In genomic region chr10:117007080-117007479, GRCh38 we compare ENCODE assay signal across 15 cellular contexts. TPM values are rescaled to one million over a fixed set of nuclear protein-coding genes. Genes with fewer than 3 reads are reported as not detected.
DNase-seq lines count a peak whose midpoint lies in the region; ATAC-seq, FAIRE-seq and TF ChIP-seq lines count a peak whose summit lies in the region.
"Had no signal": no experiment of that assay in that cellular context is flagged by ENCODE, and none has a peak within 500 bp of the region (broad histone marks: within the 10 kb centered on the region; RNA-seq: fewer than 3 reads in every experiment).

No MANE protein-coding gene starts in this region.

- H2BK5ac ChIP-seq in neuronal stem cell (ENCODE audit: low read length), result no peak overlapping the region

- H3K9ac ChIP-seq in HepG2 (ENCODE audit: insufficient read depth, low read depth, low read length) (no peak overlapping the region), fibroblast of lung (ENCODE audit: insufficient read depth, low read length) (no peak overlapping the region), neuronal stem cell (ENCODE audit: low read depth, low read length, poor library complexity) (no peak overlapping the region)

- in situ Hi-C loops in HepG2 (cut with HindIII; ENCODE audit: extremely low pct_ligation_motif_present, low pct_unique_long_range_greater_than_20kb), result loop anchor here (10.0 kb wide), 1 partner anchor 158 kb away; no protein-coding TSS in a partner anchor

- no peak overlapping the region for H4K8ac ChIP-seq in neuronal stem cell (ENCODE audit: low read depth, low read length)

- no peak for TF ChIP-seq RAD21 in HepG2 (CRISPR knock-in tag; IDR thresholded peaks at IDR 0.05)

- H3K23ac ChIP-seq in neuronal stem cell (ENCODE audit: low read depth, low read length, poor library complexity), result no peak overlapping the region

- H3K14ac ChIP-seq in neuronal stem cell (ENCODE audit: low read length), result no peak overlapping the region

- H3K9me3 ChIP-seq in HepG2 (ENCODE audit: low read length), result no peaks in the 10 kb centered on the region
- no peaks in the 10 kb centered on the region for H3K9me3 ChIP-seq in right lobe of liver
- H3K9me3 ChIP-seq in fibroblast of lung (ENCODE audit: control insufficient read depth, insufficient read depth, low read depth, low read length), result no peaks in the 10 kb centered on the region
- H3K9me3 ChIP-seq in neuronal stem cell (replicated peaks in 1 of 2; ENCODE audit: control insufficient read depth in 2 of 2, insufficient read depth in 1 of 2, low read depth in 1 of 2, low read length in 2 of 2), result no peaks in the 10 kb centered on the region
- H3K9me3 ChIP-seq: BE2C had no signal

- H3K4me2 ChIP-seq in HepG2 (ENCODE audit: low read depth, low read length) (no peak overlapping the region), fibroblast of lung (ENCODE audit: extremely low read depth, insufficient read depth, low read length) (no peak overlapping the region), neuronal stem cell (ENCODE audit: insufficient read depth, low read length, poor library complexity, severe bottlenecking) (no peak overlapping the region)

- H2BK12ac ChIP-seq in neuronal stem cell (ENCODE audit: low read length), result no peak overlapping the region

- TF ChIP-seq EP300 in HepG2 (IDR thresholded peaks at IDR 0.05; ENCODE audit: low read depth in 2 of 2, low read length in 2 of 2) (no peak), HepG2 (CRISPR knock-in tag; IDR thresholded peaks at IDR 0.05; ENCODE audit: borderline replicate concordance) (no peak)

- no peak for ATAC-seq in HepG2
- no peak for ATAC-seq in right lobe of liver

- H3K4me1 ChIP-seq in HepG2 (ENCODE audit: insufficient read depth, low read length) (peaks cover 41% of the 10 kb centered on the region), right lobe of liver (peaks cover 0 to 35% (median 4%) of the 10 kb centered on the region in 4 donors), fibroblast of lung (ENCODE audit: control insufficient read depth, extremely low read depth, insufficient read depth, low read length) (no peaks in the 10 kb centered on the region), neuronal stem cell (ENCODE audit: control insufficient read depth in 2 of 2, insufficient read depth in 1 of 2, low read depth in 1 of 2, low read length in 2 of 2) (peaks cover 0 to 5% of the 10 kb centered on the region in 2 donors)
- H3K4me1 ChIP-seq: BE2C had no signal

- no TSS peak for BruUV-seq in HepG2 (replicated peaks; lab: Mats Ljungman, UMichigan)

- H3K36me3 ChIP-seq in HepG2 (replicated peaks in 1 of 2; ENCODE audit: control insufficient read depth in 1 of 2, insufficient read depth in 2 of 2, low read length in 2 of 2), result no peaks in the 10 kb centered on the region
- H3K36me3 ChIP-seq in right lobe of liver, result no peaks in the 10 kb centered on the region
- no peaks in the 10 kb centered on the region for H3K36me3 ChIP-seq in fibroblast of lung (ENCODE audit: control insufficient read depth, insufficient read depth, low read length)
- H3K36me3 ChIP-seq in neuronal stem cell (replicated peaks in 1 of 2; ENCODE audit: control insufficient read depth in 2 of 2, insufficient read depth in 2 of 2, low read length in 2 of 2), result no peaks in the 10 kb centered on the region
- H3K36me3 ChIP-seq: BE2C had no signal

- no peaks in the 10 kb centered on the region for H3K79me1 ChIP-seq in neuronal stem cell (ENCODE audit: low read depth, low read length)

- WGBS in HepG2 (ENCODE audit: low lambda C conversion rate), result 88% methylated on average over 3 of the region's 3 CpGs
- WGBS in right lobe of liver (ENCODE audit: insufficient coverage, low coverage, low lambda C conversion rate, missing lambda C conversion rate), result 78% methylated on average over 3 of the region's 3 CpGs
- WGBS in neuronal stem cell (ENCODE audit: extremely low coverage in 2 of 2, insufficient read length in 2 of 2, insufficient replicate concordance in 1 of 2), 2 donors, result no CpG with 5 or more reads among the region's 3 CpGs

- DNase-seq in HepG2 (ENCODE audit: low spot score) (peak; percentile 25), right lobe of liver (no peak), RCC 7860 (ENCODE audit: low spot score) (peak; percentile 60), fibroblast of lung (ENCODE audit: low read depth in 2 of 2) (peak; percentile 80 to 84), neuronal stem cell (ENCODE audit: low spot score) (no peak), putamen (ENCODE audit: low spot score) (no peak), midbrain (lab: John Stamatoyannopoulos, UW) (no peak)
- no peak for DNase-seq in stimulated activated CD4-positive, alpha-beta T cell treated with anti-CD3 and anti-CD28 coated beads, Interleukin-2, amount 100 ng/mL, for 48 hours
- DNase-seq: aorta; BE2C; glutamatergic neuron; KG1; NCI-H524 treated with DMSO at 0.1 percent for 48 hours; stimulated activated CD8-positive, alpha-beta memory T cell treated with anti-CD3 and anti-CD28 coated beads, Interleukin-4, amount 100 ng/mL, for 48 hours; T-helper 2 cell had no signal

- no peak overlapping the region for H3K18ac ChIP-seq in neuronal stem cell (ENCODE audit: low read length)

- POLR2A ChIA-PET in HepG2 (lab: Yijun Ruan, JAX), result no interaction called here

- no peak overlapping the region for H2BK15ac ChIP-seq in neuronal stem cell (ENCODE audit: low read length)

- no peak overlapping the region for H2BK120ac ChIP-seq in neuronal stem cell (ENCODE audit: low read depth, low read length)

- H4K91ac ChIP-seq in neuronal stem cell (ENCODE audit: low read depth, low read length, poor library complexity), result no peak overlapping the region

- H3K79me2 ChIP-seq in HepG2 (ENCODE audit: insufficient read depth, low read length) (peaks cover 21% of the 10 kb centered on the region), fibroblast of lung (ENCODE audit: control insufficient read depth, insufficient read depth, low read length) (no peaks in the 10 kb centered on the region)

- CTCF ChIA-PET in HepG2 (lab: Yijun Ruan, JAX; ENCODE audit: low intra/inter-chr PET ratio, low total read pairs), result no interaction called here

- no peak overlapping the region for H2AK5ac ChIP-seq in neuronal stem cell (ENCODE audit: low read depth, low read length)

- H2AFZ ChIP-seq in HepG2 (ENCODE audit: low read length) (no peak overlapping the region), fibroblast of lung (ENCODE audit: low read length) (no peak overlapping the region), neuronal stem cell (ENCODE audit: low read length) (no peak overlapping the region)

- intact Hi-C loops in HepG2 (cut with micrococcal nuclease; ENCODE audit: unreplicated experiment) (no loop called here), right lobe of liver (cut with DNase I) (no loop called here)

- no peaks in the 10 kb centered on the region for H3K27me3 ChIP-seq in HepG2 (ENCODE audit: control insufficient read depth in 1 of 2, insufficient read depth in 2 of 2, low read length in 2 of 2)
- no peaks in the 10 kb centered on the region for H3K27me3 ChIP-seq in right lobe of liver
- H3K27me3 ChIP-seq in fibroblast of lung (ENCODE audit: control insufficient read depth, insufficient read depth, low read length), result no peaks in the 10 kb centered on the region
- H3K27me3 ChIP-seq in neuronal stem cell (ENCODE audit: control insufficient read depth in 3 of 3, insufficient read depth in 3 of 3, low read depth in 1 of 3, low read length in 3 of 3), result peaks cover 0 to 26% (median 0%) of the 10 kb centered on the region in 3 experiments

- H4K20me1 ChIP-seq in HepG2 (ENCODE audit: insufficient read depth, low read length) (peaks cover 5% of the 10 kb centered on the region), fibroblast of lung (ENCODE audit: control insufficient read depth, extremely low read depth, insufficient read depth, low read length) (no peaks in the 10 kb centered on the region)

- H3K4ac ChIP-seq in neuronal stem cell (ENCODE audit: low read length), result no peak overlapping the region

- TF ChIP-seq CTCF in HepG2 (CRISPR knock-in tag; IDR thresholded peaks at IDR 0.05) (no peak), right lobe of liver (IDR thresholded peaks at IDR 0.05) (no peak), fibroblast of lung (conservative IDR thresholded peaks at IDR 0.05 in 1 of 2, IDR thresholded peaks at IDR 0.05 in 1 of 2; ENCODE audit: low read depth in 1 of 2, low read length in 2 of 2) (no peak)

- FAIRE-seq in HepG2 (lab: Jason Lieb, UNC) (no peak), RCC 7860 (lab: Jason Lieb, UNC) (peak; percentile 95)

- no peak for TF ChIP-seq POLR2A in HepG2 (IDR thresholded peaks at IDR 0.05; ENCODE audit: insufficient read depth in 1 of 2, low read depth in 2 of 2, low read length in 2 of 2)
- no peak for TF ChIP-seq POLR2A in right lobe of liver (IDR thresholded peaks at IDR 0.05)

- H3K4me3 ChIP-seq in HepG2 (replicated peaks in 1 of 3; ENCODE audit: insufficient read depth in 1 of 3, low read depth in 2 of 3, low read length in 3 of 3) (no peak overlapping the region), right lobe of liver (peak overlapping the region in 1 of 3 donors; percentile 77), fibroblast of lung (replicated peaks in 1 of 4; ENCODE audit: control extremely low read depth in 1 of 4, insufficient read depth in 1 of 4, low read depth in 3 of 4, low read length in 4 of 4) (no peak overlapping the region), neuronal stem cell (ENCODE audit: low read length in 2 of 2) (no peak overlapping the region)

- H3K27ac ChIP-seq in HepG2 (ENCODE audit: extremely low read length, insufficient read depth, low read length) (no peak overlapping the region), right lobe of liver (peak overlapping the region in 1 of 3 donors; percentile 94), fibroblast of lung (ENCODE audit: insufficient read depth, low read length) (no peak overlapping the region), neuronal stem cell (replicated peaks; ENCODE audit: low read length) (no peak overlapping the region)

RNA-seq across cellular contexts. Expression of gene SHTN1, which starts 2.1 kb away (rescaled TPM):
- 15.6 and 18.5 TPM in 2 replicates for total RNA-seq in HepG2 (2016; rRNA removed; fragmentation: Illumina TruSeq; extraction: Trizol)
- total RNA-seq in HepG2 (2016; cell fraction: cytosol; rRNA removed; fragmentation: Illumina TruSeq; extraction: Trizol; ENCODE audit: low read depth), result 3.0 and 3.5 TPM in 2 replicates
- total RNA-seq in HepG2 (2016; cell fraction: insoluble cytoplasmic fraction; rRNA removed; fragmentation: Illumina TruSeq; extraction: Trizol), result 14.2 and 16.6 TPM in 2 replicates
- total RNA-seq in HepG2 (2016; cell fraction: membrane; rRNA removed; fragmentation: Illumina TruSeq; extraction: Trizol), result 8.0 and 10.8 TPM in 2 replicates
- total RNA-seq in HepG2 (2016; cell fraction: nucleus; rRNA removed; fragmentation: Illumina TruSeq; extraction: Trizol), result 26.4 and 27.4 TPM in 2 replicates
- 8.2 and 11.3 TPM in 2 replicates for polyA plus RNA-seq in HepG2 (2011; rRNA removed)
- 3.1 and 5.1 TPM in 2 replicates for polyA plus RNA-seq in HepG2 (2011; cell fraction: cytosol; rRNA removed)
- 11.0 and 13.6 TPM in 2 replicates for polyA plus RNA-seq in HepG2 (2011; cell fraction: nucleus; rRNA removed)
- polyA plus RNA-seq in HepG2 (2012), result 14.9 and 15.7 TPM in 2 replicates
- polyA plus RNA-seq in HepG2 (2016; cell fraction: cytosol; fragmentation: Illumina TruSeq; extraction: Trizol; ENCODE audit: low read depth), result 2.3 and 2.4 TPM in 2 replicates
- 25.3 and 30.9 TPM in 2 replicates for polyA plus RNA-seq in HepG2 (2016; cell fraction: insoluble cytoplasmic fraction; fragmentation: Illumina TruSeq; extraction: Trizol; ENCODE audit: low read depth)
- polyA plus RNA-seq in HepG2 (2016; cell fraction: membrane; fragmentation: Illumina TruSeq; extraction: Trizol; ENCODE audit: low read depth), result 7.3 and 8.8 TPM in 2 replicates
- polyA plus RNA-seq in HepG2 (2016; cell fraction: nucleus; fragmentation: Illumina TruSeq; extraction: Trizol; ENCODE audit: insufficient read depth, low read depth), result 45.6 and 49.9 TPM in 2 replicates
- polyA minus RNA-seq in HepG2 (2011; rRNA and poly(A)+ RNA removed; ENCODE audit: low replicate concordance), result 1.8 and 4.2 TPM in 2 replicates
- polyA minus RNA-seq in HepG2 (2011; cell fraction: cytosol; rRNA and poly(A)+ RNA removed), result 7.4 and 8.1 TPM in 2 replicates
- polyA minus RNA-seq in HepG2 (2011; cell fraction: nucleus; rRNA and poly(A)+ RNA removed), result 37.4 and 38.1 TPM in 2 replicates
- total RNA-seq in right lobe of liver, result 10 to 100 TPM; 28.5 to 42.9 (median 31.7) TPM
- 0.26 and 0.33 TPM in 2 replicates for total RNA-seq in fibroblast of lung
- polyA plus RNA-seq in fibroblast of lung, result 1.4 and 1.6 TPM in 2 replicates
- 1.3 and 1.4 TPM in 2 replicates for polyA plus RNA-seq in fibroblast of lung (2012)
- not detected in 2 replicates for polyA minus RNA-seq in fibroblast of lung (ENCODE audit: low replicate concordance)
- polyA plus RNA-seq in neuronal stem cell (2013, experiment 1 of 2), result 17.7 TPM
- polyA plus RNA-seq in neuronal stem cell (2013, experiment 2 of 2), result 17.8 TPM

Comparison
In these comparisons a context has a peak if more than half of its experiments do, and no peak if none do; other contexts are left out.
1. DNase-seq: peak in HepG2 (single experiment), RCC 7860 (single experiment) and fibroblast of lung (2 of 2); none in right lobe of liver (0 of 3), neuronal stem cell (single experiment), putamen (single experiment), stimulated activated CD4-positive, alpha-beta T cell treated with anti-CD3 and anti-CD28 coated beads, Interleukin-2, amount 100 ng/mL, for 48 hours (0 of 2) and midbrain (single experiment).